ENCODE assay signal across 1 cellular context in genomic region chr12:89672589-89672979, GRCh38.
TF ChIP-seq lines count a peak whose summit lies in the region.

No MANE protein-coding gene starts in this region.

TF ChIP-seq in K562, 482 proteins besides CTCF, POLR2A, EP300 and RAD21:
- peak; percentile 29; the same call in 1 of the 2 replicates for TF ChIP-seq ARID1B (IDR thresholded peaks at IDR 0.05)
- 0 out of 4 replicates have a peak, but pooled peaks of 1 of the 2 experiments have one; percentile 2 for TF ChIP-seq NRF1 (conservative IDR thresholded peaks at IDR 0.05 in 1 of 2, IDR thresholded peaks at IDR 0.05 in 1 of 2)
- TF ChIP-seq CEBPG (CRISPR knock-in tag; IDR thresholded peaks at IDR 0.05) = no peak
- TF ChIP-seq CEBPG (tag; conservative IDR thresholded peaks at IDR 0.05 in 1 of 2, IDR thresholded peaks at IDR 0.05 in 1 of 2) = no peak
